ENCODE assay signal across 28 cellular contexts in genomic region chr7:28595779-28596178, GRCh38.
"Had no signal": no experiment of that assay in that cellular context is flagged by ENCODE, and none has a peak within 500 bp of the region (broad histone marks: within the 10 kb centered on the region; RNA-seq: fewer than 3 reads in every experiment).

No MANE protein-coding gene starts in this region.

- H3K36me3 Mint-ChIP-seq: mesothelial cell of epicardium; naive B cell; natural killer cell treated with Interleukin-12 subunit alpha and Interleukin-12 subunit beta and Interleukin-15 and Interleukin-18, amount 100 ng/mL, for 72 hours; stimulated activated effector memory CD8-positive, alpha-beta T cell treated with anti-CD3 and anti-CD28 coated beads, Interleukin-12 subunit alpha, Interleukin-12 subunit beta, amount 100 ng/mL, for 72 hours had no signal

- ATAC-seq: gastrocnemius medialis; left lobe of liver; mucosa of descending colon; natural killer cell treated with Interleukin-12 subunit alpha and Interleukin-12 subunit beta and Interleukin-15 and Interleukin-18, amount 100 ng/mL, for 72 hours; sciatic nerve; stimulated activated effector memory CD8-positive, alpha-beta T cell treated with anti-CD3 and anti-CD28 coated beads, Interleukin-12 subunit alpha, Interleukin-12 subunit beta, amount 100 ng/mL, for 72 hours had no signal

- H3K9me3 ChIP-seq: colonic mucosa, esophagus muscularis mucosa, gastrocnemius medialis, mucosa of descending colon, neutrophil, prostate gland, right atrium auricular region, stomach, thyroid gland, vagina had no signal

- H3K9ac ChIP-seq: parathyroid adenoma had no signal

- H3K27ac Mint-ChIP-seq: dendritic cell treated with granulocyte-macrophage colony-stimulating factor and Interleukin-4, amounts not matched to agents 40 ng/mL and 50 ng/mL, for 4 days; endodermal cell; mesothelial cell of epicardium; naive B cell; natural killer cell treated with Interleukin-12 subunit alpha and Interleukin-12 subunit beta and Interleukin-15 and Interleukin-18, amount 100 ng/mL, for 72 hours; stimulated activated effector memory CD8-positive, alpha-beta T cell treated with anti-CD3 and anti-CD28 coated beads, Interleukin-12 subunit alpha, Interleukin-12 subunit beta, amount 100 ng/mL, for 72 hours had no signal

- H3K9me3 Mint-ChIP-seq: endodermal cell; mesothelial cell of epicardium; natural killer cell treated with Interleukin-12 subunit alpha and Interleukin-12 subunit beta and Interleukin-15 and Interleukin-18, amount 100 ng/mL, for 72 hours; neural crest cell; stimulated activated effector memory CD8-positive, alpha-beta T cell treated with anti-CD3 and anti-CD28 coated beads, Interleukin-12 subunit alpha, Interleukin-12 subunit beta, amount 100 ng/mL, for 72 hours had no signal

- DNase-seq: colonic mucosa; effector CD8-positive, alpha-beta T cell; endodermal cell; gastrocnemius medialis; head of caudate nucleus; kidney; mesenchymal stem cell; mucosa of descending colon; naive B cell; stimulated activated CD4-positive, alpha-beta T cell treated with anti-CD3 and anti-CD28 coated beads, Interleukin-2, amount 100 ng/mL, for 24 hours; stimulated activated CD4-positive, alpha-beta T cell treated with anti-CD3 and anti-CD28 coated beads, Interleukin-4, amount 100 ng/mL, for 24 hours; stimulated activated naive CD4-positive, alpha-beta T cell treated with Interleukin-2 at 50 U/mL for 16 hours; stomach; thyroid gland had no signal

- H2AFZ ChIP-seq: parathyroid adenoma had no signal

- H3K27me3 ChIP-seq: colonic mucosa, esophagus muscularis mucosa, gastrocnemius medialis, right atrium auricular region, stomach, thyroid gland, vagina had no signal

- H3K4me3 ChIP-seq: colonic mucosa, esophagus muscularis mucosa, gastrocnemius medialis, lung, mucosa of descending colon, prostate gland, right atrium auricular region, stomach, thyroid gland, vagina had no signal

- H3K4me1 Mint-ChIP-seq: neural crest cell; stimulated activated effector memory CD8-positive, alpha-beta T cell treated with anti-CD3 and anti-CD28 coated beads, Interleukin-12 subunit alpha, Interleukin-12 subunit beta, amount 100 ng/mL, for 72 hours had no signal

- H3K4me1 ChIP-seq: colonic mucosa, esophagus muscularis mucosa, gastrocnemius medialis, parathyroid adenoma, prostate gland, right atrium auricular region, stomach, thyroid gland, vagina had no signal

- H3K79me2 ChIP-seq: parathyroid adenoma had no signal

- H3K4me3 Mint-ChIP-seq: dendritic cell treated with granulocyte-macrophage colony-stimulating factor and Interleukin-4, amounts not matched to agents 40 ng/mL and 50 ng/mL, for 4 days; endodermal cell; mesothelial cell of epicardium; naive B cell; natural killer cell treated with Interleukin-12 subunit alpha and Interleukin-12 subunit beta and Interleukin-15 and Interleukin-18, amount 100 ng/mL, for 72 hours; neural crest cell; stimulated activated effector memory CD8-positive, alpha-beta T cell treated with anti-CD3 and anti-CD28 coated beads, Interleukin-12 subunit alpha, Interleukin-12 subunit beta, amount 100 ng/mL, for 72 hours had no signal

- H3K36me3 ChIP-seq: colonic mucosa, esophagus muscularis mucosa, gastrocnemius medialis, neutrophil, prostate gland, right atrium auricular region, stomach, thyroid gland, vagina had no signal

- H3K27ac ChIP-seq: colonic mucosa, esophagus muscularis mucosa, gastrocnemius medialis, neutrophil, parathyroid adenoma, prostate gland, right atrium auricular region, stomach, thyroid gland, vagina had no signal
